Comparison of ENCODE assay signal across 8 cellular contexts in genomic region chr22:41197808-41198585, GRCh38. TPM values are rescaled to one million over a fixed set of nuclear protein-coding genes. Genes with fewer than 3 reads are reported as not detected.
DNase-seq lines count a peak whose midpoint lies in the region; ATAC-seq and TF ChIP-seq lines count a peak whose summit lies in the region.

No MANE protein-coding gene starts in this region.

- no peaks in the 10 kb centered on the region for H3K9me3 ChIP-seq in OCI-LY1 (ENCODE audit: low read length)

- H3K4me2 ChIP-seq in OCI-LY1 (ENCODE audit: low read length), result peak overlapping the region; percentile 83

- no peaks in the 10 kb centered on the region for H3K79me2 ChIP-seq in OCI-LY1 (ENCODE audit: insufficient read depth, low read length)

- peaks cover 16% of the 10 kb centered on the region for H3K4me1 ChIP-seq in OCI-LY1 (ENCODE audit: insufficient read depth, low read length, severe bottlenecking)

- ATAC-seq in HG02678 (IDR thresholded peaks at IDR 0.05; ENCODE audit: unreplicated experiment), result peak; percentile 25
- peak; percentile 60 to 69 for ATAC-seq in left cardiac atrium
- ATAC-seq in HG03135 (IDR thresholded peaks at IDR 0.05; ENCODE audit: unreplicated experiment), result no peak

- H3K27ac ChIP-seq in OCI-LY1 (ENCODE audit: low read depth, low read length, poor library complexity, severe bottlenecking), result no peak overlapping the region

- H3K36me3 ChIP-seq in OCI-LY1 (ENCODE audit: insufficient read depth, low read length), result no peaks in the 10 kb centered on the region

- DNase-seq in DMS153 treated with DMSO at 0.1 percent for 48 hours (lab: John Stamatoyannopoulos, UW; ENCODE audit: unreplicated experiment), result peak; percentile 66
- peak; percentile 22 for DNase-seq in activated effector memory CD4-positive, alpha-beta T cell treated with Interleukin-2 at 50 U/mL for 16 hours
- peak; percentile 47 for DNase-seq in left cardiac atrium
- no peak for DNase-seq in skeletal muscle cell (ENCODE audit: low read depth)
- DNase-seq in 8988T, result no peak

- H3F3A ChIP-seq in OCI-LY1 (ENCODE audit: insufficient read depth, low read length), result no peaks in the 10 kb centered on the region

- H3K27me3 ChIP-seq in OCI-LY1 (ENCODE audit: insufficient read depth, low read length), result no peaks in the 10 kb centered on the region

- no peak for TF ChIP-seq CTCF in OCI-LY1 (IDR thresholded peaks at IDR 0.05; ENCODE audit: low read length)

- no peaks in the 10 kb centered on the region for H3K9me2 ChIP-seq in OCI-LY1 (ENCODE audit: low read depth, low read length)

- H4K20me1 ChIP-seq in OCI-LY1 (ENCODE audit: insufficient read depth, low read length), result no peaks in the 10 kb centered on the region

- intact Hi-C loops in left cardiac atrium (cut with DNase I), result loop anchor here in 1 of 2 donors (5.0 kb wide), 1 partner anchor 39 kb away; no protein-coding TSS in a partner anchor

- H3K4me3 ChIP-seq in OCI-LY1 (ENCODE audit: low read depth, low read length, poor library complexity, severe bottlenecking) (peak overlapping the region; percentile 73), skeletal muscle cell (ENCODE audit: low read depth, low read length) (peak overlapping the region; percentile 71)

- peak overlapping the region; percentile 69 for H3K9ac ChIP-seq in OCI-LY1 (ENCODE audit: low read length)

- H2AFZ ChIP-seq in OCI-LY1 (ENCODE audit: low read length), result peak overlapping the region; percentile 30

RNA-seq across cellular contexts. Expression of gene L3MBTL2, which starts 7.1 kb away (rescaled TPM):
- total RNA-seq in left cardiac atrium, result 10 to 100 TPM; 13.6 to 15.4 TPM

RNA-seq across cellular contexts. Expression of gene CHADL, which starts 42.7 kb away (rescaled TPM):
- total RNA-seq in left cardiac atrium, result 10 to 100 TPM in 1 of 2 donors, 1 to 10 TPM in 1; 7.7 to 14.4 TPM

Comparison
In these comparisons a context has a peak if more than half of its experiments do, and no peak if none do; other contexts are left out.
1. DNase-seq: peak in DMS153 treated with DMSO at 0.1 percent for 48 hours (single experiment), activated effector memory CD4-positive, alpha-beta T cell treated with Interleukin-2 at 50 U/mL for 16 hours (single experiment) and left cardiac atrium (single experiment); none in skeletal muscle cell (single experiment) and 8988T (single experiment).